14 cellular contexts compared by ENCODE assay signal in genomic region chr2:122704109-122704563, GRCh38.
DNase-seq lines count a peak whose midpoint lies in the region; ATAC-seq and TF ChIP-seq lines count a peak whose summit lies in the region.
"Had no signal": no experiment of that assay in that cellular context is flagged by ENCODE, and none has a peak within 500 bp of the region (broad histone marks: within the 10 kb centered on the region; RNA-seq: fewer than 3 reads in every experiment).

No MANE protein-coding gene starts in this region.

- in situ Hi-C loops in gastrocnemius medialis (cut with MboI; ENCODE audit: low sequenced_read_pairs in 4 of 4) = no loop called here

- no peaks in the 10 kb centered on the region for H3K9me3 ChIP-seq in gastrocnemius medialis
- H3K9me3 ChIP-seq: tibial artery had no signal

- H3K27me3 ChIP-seq in gastrocnemius medialis = no peaks in the 10 kb centered on the region
- H3K27me3 ChIP-seq in H7 (ENCODE audit: control insufficient read depth, insufficient read depth, low read length) = no peaks in the 10 kb centered on the region
- H3K27me3 ChIP-seq: tibial artery had no signal

- TF ChIP-seq CTCF in GM10248 (IDR thresholded peaks at IDR 0.05; ENCODE audit: control extremely low read depth, extremely low read depth, low read depth, missing control alignments) = no peak
- TF ChIP-seq CTCF in gastrocnemius medialis (IDR thresholded peaks at IDR 0.05 in 4 of 5, conservative IDR thresholded peaks at IDR 0.05 in 1 of 5) = no peak

- intact Hi-C loops in gastrocnemius medialis (cut with DNase I; ENCODE audit: low total_unique reads) = no loop called here

- no peak overlapping the region for H3K27ac ChIP-seq in gastrocnemius medialis
- H3K27ac ChIP-seq: skin epidermis, tibial artery had no signal

- CTCF ChIA-PET in GM10248 (lab: Yijun Ruan, JAX) = interaction anchor here (2.1 kb wide), 1 partner anchor 10 kb away, joined by 5 read pairs; no protein-coding TSS in a partner anchor

- POLR2A ChIA-PET in GM10248 (lab: Yijun Ruan, JAX) = no interaction called here

- DNase-seq in GM10248 (ENCODE audit: extremely low spot score) (peak; percentile 16), gastrocnemius medialis (no peak), H7 (no peak), OCI-M2 (lab: John Stamatoyannopoulos, UW; ENCODE audit: unreplicated experiment) (no peak), dedifferentiated amniotic fluid mesenchymal stem cell (ENCODE audit: extremely low spot score) (no peak)
- DNase-seq: activated B cell treated with CpG ODN at 0.5 μM for 24 hours; effector CD4-positive, alpha-beta T cell; left colon; NCI-H524 treated with DMSO at 0.1 percent for 48 hours; tibial artery had no signal

- no peak overlapping the region for H3K4me3 ChIP-seq in gastrocnemius medialis
- no peak overlapping the region for H3K4me3 ChIP-seq in H7 (ENCODE audit: insufficient read depth, low read depth, low read length)
- H3K4me3 ChIP-seq: skin epidermis, tibial artery had no signal

- no peaks in the 10 kb centered on the region for H3K4me1 ChIP-seq in gastrocnemius medialis
- H3K4me1 ChIP-seq: tibial artery had no signal

- peak; percentile 42 for ATAC-seq in GM19372 (IDR thresholded peaks at IDR 0.05; ENCODE audit: low read depth, unreplicated experiment)
- ATAC-seq in HG02840 (IDR thresholded peaks at IDR 0.05; ENCODE audit: low FRiP score, unreplicated experiment) = peak; percentile 72
- peak; percentile 69 for ATAC-seq in HG03565 (IDR thresholded peaks at IDR 0.05; ENCODE audit: unreplicated experiment)
- ATAC-seq in gastrocnemius medialis = no peak
- ATAC-seq: left colon had no signal

- no peak for TF ChIP-seq POLR2A in gastrocnemius medialis (IDR thresholded peaks at IDR 0.05)

- H3K36me3 ChIP-seq in gastrocnemius medialis = no peaks in the 10 kb centered on the region
- H3K36me3 ChIP-seq in H7 (replicated peaks; ENCODE audit: control insufficient read depth, insufficient read depth, low read length) = no peaks in the 10 kb centered on the region
- H3K36me3 ChIP-seq: tibial artery had no signal

Comparison
In these comparisons a context has a peak if more than half of its experiments do, and no peak if none do; other contexts are left out.
1. ATAC-seq: peak in GM19372 (single experiment), HG02840 (single experiment) and HG03565 (single experiment); none in gastrocnemius medialis (0 of 2).